ENCODE assay signal across 8 cellular contexts in the genomic region with DNA sequence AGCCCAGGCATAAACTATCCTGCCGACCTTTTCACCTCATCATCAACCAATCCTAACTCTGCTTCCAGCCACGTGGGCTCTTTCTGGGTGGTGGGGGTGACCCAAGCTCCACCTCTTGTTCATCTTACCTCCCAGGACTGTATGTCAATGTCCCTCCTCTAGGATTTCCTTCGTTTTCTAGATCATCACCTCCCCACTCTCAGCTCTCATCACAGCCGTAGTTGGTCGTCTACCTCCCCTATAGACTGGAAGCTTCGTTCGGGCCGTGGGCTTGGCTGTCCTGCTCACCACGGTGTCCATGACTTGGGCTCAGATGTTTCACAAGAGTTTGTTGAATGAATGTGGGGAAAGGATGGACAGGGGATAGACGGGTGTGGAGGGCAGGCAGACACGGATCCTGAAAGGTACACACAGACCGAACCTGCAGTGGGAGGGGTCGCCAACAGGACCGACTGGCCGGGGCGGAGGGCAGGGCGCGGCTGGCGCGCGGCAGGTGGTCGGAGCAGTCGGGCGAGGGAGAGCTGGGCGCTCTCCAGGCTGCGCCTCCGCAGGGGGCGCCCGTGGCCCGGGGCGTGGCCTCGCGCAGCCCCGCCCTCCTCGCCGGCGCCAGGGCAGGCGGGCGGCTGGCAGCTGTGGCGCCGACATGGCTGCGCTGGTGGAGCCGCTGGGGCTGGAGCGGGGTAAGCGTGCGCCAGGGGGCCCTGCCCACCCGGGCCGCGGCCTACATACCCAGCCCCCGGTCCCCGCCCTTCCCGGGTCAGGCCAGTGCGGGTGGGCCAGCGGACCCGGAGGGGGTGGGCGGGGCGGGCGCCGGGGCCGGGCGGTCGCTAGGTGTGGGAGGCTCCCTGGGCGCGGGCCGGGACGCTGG. TPM values are rescaled to one million over a fixed set of nuclear protein-coding genes. Genes with fewer than 3 reads are reported as not detected.
A peak's percentile ranks its signal among the peaks of the same experiment; 100 is the strongest.
DNase-seq lines count a peak whose midpoint lies in the region; ATAC-seq, FAIRE-seq and TF ChIP-seq lines count a peak whose summit lies in the region.

A gene with protein sequence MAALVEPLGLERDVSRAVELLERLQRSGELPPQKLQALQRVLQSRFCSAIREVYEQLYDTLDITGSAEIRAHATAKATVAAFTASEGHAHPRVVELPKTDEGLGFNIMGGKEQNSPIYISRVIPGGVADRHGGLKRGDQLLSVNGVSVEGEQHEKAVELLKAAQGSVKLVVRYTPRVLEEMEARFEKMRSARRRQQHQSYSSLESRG (plus strand): TSS at position 609 of the 868 bp plus-strand sequence. CDS start 35 bp downstream, at position 644.

- ATAC-seq in HG02970 (IDR thresholded peaks at IDR 0.05; ENCODE audit: low FRiP score, unreplicated experiment) (peak; percentile 53), left lobe of liver (peak; percentile 70), GM18873 (IDR thresholded peaks at IDR 0.05; ENCODE audit: low FRiP score, unreplicated experiment) (no peak)

- peak; percentile 82 for FAIRE-seq in GM12891 (lab: Jason Lieb, UNC)

- peak; percentile 94 for DNase-seq in GM12891 (ENCODE audit: insufficient read length, low spot score)
- peak; percentile 54 for DNase-seq in NCI-H446 treated with DMSO at 0.1 percent for 48 hours (lab: John Stamatoyannopoulos, UW)
- peak; percentile 48 for DNase-seq in activated CD4-positive, alpha-beta T cell treated with anti-CD3 and anti-CD28 coated beads for 24 hours (ENCODE audit: low read depth in 2 of 2)
- DNase-seq in left lobe of liver (ENCODE audit: low spot score): peak; percentile 70
- DNase-seq in stimulated activated CD4-positive, alpha-beta T cell treated with anti-CD3 and anti-CD28 coated beads, Interleukin-4, amount 100 ng/mL, for 24 hours: peak; percentile 63

- no peak for TF ChIP-seq POLR2A in GM12891 (IDR thresholded peaks at IDR 0.05; ENCODE audit: low read depth, low read length)

- peak within 1 kb of the TSS; percentile 69 for H3K27ac ChIP-seq in cingulate gyrus (ENCODE audit: low read depth, low read length)

TF ChIP-seq in GM12891, 5 proteins besides CTCF, POLR2A, EP300 and RAD21:
- TF ChIP-seq POLR2AphosphoS5 (IDR thresholded peaks at IDR 0.05; ENCODE audit: low read depth, low read length) (0 out of 2 replicates have a peak, but pooled peaks have one; percentile 25), TAF1 (IDR thresholded peaks at IDR 0.05; ENCODE audit: low read depth, low read length) (no peak)
TF ChIP-seq in GM12891: peak in this region for 1.

RNA-seq across cellular contexts. Expression of the gene that starts here (rescaled TPM):
- polyA plus RNA-seq in GM12891 (2012; ENCODE audit: low read depth, missing spikeins): 0.73 TPM
- total RNA-seq in left lobe of liver: 5.5 TPM
